ENCODE assay signal across 19 cellular contexts in genomic region chr6:36825452-36825851, GRCh38. TPM values are rescaled to one million over a fixed set of nuclear protein-coding genes. Genes with fewer than 3 reads are reported as not detected.
DNase-seq lines count a peak whose midpoint lies in the region; ATAC-seq and TF ChIP-seq lines count a peak whose summit lies in the region.
"Had no signal": no experiment of that assay in that cellular context is flagged by ENCODE, and none has a peak within 500 bp of the region (broad histone marks: within the 10 kb centered on the region; RNA-seq: fewer than 3 reads in every experiment).

No MANE protein-coding gene starts in this region.

- intact Hi-C loops in head of caudate nucleus (cut with DNase I): no loop called here

- H3K9me2 ChIP-seq in SK-N-SH: no peaks in the 10 kb centered on the region

- no peaks in the 10 kb centered on the region for H3K36me3 Mint-ChIP-seq in glutamatergic neuron (ENCODE audit: unreplicated experiment)
- H3K36me3 Mint-ChIP-seq: CD4-positive, CD25-positive, alpha-beta regulatory T cell had no signal

- DNase-seq in SK-N-SH: peak; percentile 42
- DNase-seq in glutamatergic neuron: no peak
- no peak for DNase-seq in head of caudate nucleus
- no peak for DNase-seq in activated CD8-positive, alpha-beta memory T cell treated with anti-CD3 and anti-CD28 coated beads, Interleukin-2, amount 50 U/mL, for 4 hours
- DNase-seq: AML-193; CD4-positive, CD25-positive, alpha-beta regulatory T cell; COR-L47; DMS 273 treated with DMSO at 0.1 percent for 48 hours; H7; NCI-H1092 treated with DMSO at 0.1 percent for 48 hours; NCI-H1694 treated with DMSO at 0.1 percent for 48 hours; NK-92 treated with Interleukin-12 subunit alpha and Interleukin-12 subunit beta, amount 100 ng/mL, for 24 hours; SHP77 had no signal

- no peak for TF ChIP-seq EP300 in SK-N-SH (IDR thresholded peaks at IDR 0.05; ENCODE audit: borderline replicate concordance in 1 of 2, low read depth in 1 of 2, low read length in 1 of 2)

- peaks cover 12% of the 10 kb centered on the region for H3F3A ChIP-seq in SK-N-SH (replicated peaks; ENCODE audit: insufficient read depth)

- peaks cover 11% of the 10 kb centered on the region for H3K27me3 Mint-ChIP-seq in glutamatergic neuron (ENCODE audit: unreplicated experiment)

- WGBS in SK-N-SH (ENCODE audit: low lambda C conversion rate): 83% methylated on average over 6 of the region's 6 CpGs

- H3K9me3 ChIP-seq in SK-N-SH (no peaks in the 10 kb centered on the region), skeletal muscle tissue (ENCODE audit: control insufficient read depth in 3 of 3, low read length in 3 of 3) (no peaks in the 10 kb centered on the region)
- H3K9me3 ChIP-seq in BLaER1 treated with 17β-estradiol and CSF1 and Interleukin-3, amounts not matched to agents 10 nM and 100 nM (replicated peaks in 1 of 11): no peaks in the 10 kb centered on the region

- no peak overlapping the region for H3K4me2 ChIP-seq in SK-N-SH
- peak overlapping the region in 10 of 11 experiments; percentile 53 to 93 (median 84); a peak in 14 of 22 replicates for H3K4me2 ChIP-seq in BLaER1 treated with 17β-estradiol and CSF1 and Interleukin-3, amounts not matched to agents 10 nM and 100 nM

- peak overlapping the region; percentile 20 for H3K4me3 Mint-ChIP-seq in glutamatergic neuron (ENCODE audit: unreplicated experiment)
- H3K4me3 Mint-ChIP-seq: CD4-positive, CD25-positive, alpha-beta regulatory T cell had no signal

- H3K4me1 Mint-ChIP-seq in glutamatergic neuron (ENCODE audit: low read depth, unreplicated experiment): peaks cover 41% of the 10 kb centered on the region

- H3K9ac ChIP-seq in SK-N-SH: no peak overlapping the region
- no peak overlapping the region for H3K9ac ChIP-seq in BLaER1 treated with 17β-estradiol and CSF1 and Interleukin-3, amounts not matched to agents 10 nM and 100 nM
- H3K9ac ChIP-seq in skeletal muscle tissue (ENCODE audit: low read depth in 1 of 3, low read length in 3 of 3): no peak overlapping the region

- CTCF ChIA-PET in SK-N-SH (lab: Yijun Ruan, JAX): interaction anchor here (1.2 to 1.5 kb wide), 2 partner anchors 25 to 67 kb away, joined by 4 to 5 read pairs; no protein-coding TSS in a partner anchor

- no peak for TF ChIP-seq RAD21 in SK-N-SH (IDR thresholded peaks at IDR 0.05; ENCODE audit: low read length)

- peak overlapping the region; percentile 33 for H3K27ac Mint-ChIP-seq in glutamatergic neuron (ENCODE audit: unreplicated experiment)
- H3K27ac Mint-ChIP-seq: CD4-positive, CD25-positive, alpha-beta regulatory T cell had no signal

- peaks cover 12% of the 10 kb centered on the region for H3K9me3 Mint-ChIP-seq in glutamatergic neuron (ENCODE audit: unreplicated experiment)
- H3K9me3 Mint-ChIP-seq: CD4-positive, CD25-positive, alpha-beta regulatory T cell had no signal

- no peak overlapping the region for H3K27ac ChIP-seq in SK-N-SH (ENCODE audit: low read depth in 2 of 2, low read length in 1 of 2)
- H3K27ac ChIP-seq in BLaER1 treated with 17β-estradiol and CSF1 and Interleukin-3, amounts not matched to agents 10 nM and 100 nM: no peak overlapping the region
- H3K27ac ChIP-seq in skeletal muscle tissue (ENCODE audit: low read depth, low read length): peak overlapping the region; percentile 77
- H3K27ac ChIP-seq: 22Rv1 had no signal

- TF ChIP-seq CTCF in SK-N-SH (IDR thresholded peaks at IDR 0.05): no peak
- TF ChIP-seq CTCF in glutamatergic neuron (IDR thresholded peaks at IDR 0.05; ENCODE audit: partially characterized antibody, unreplicated experiment): no peak

- POLR2A ChIA-PET in SK-N-SH (lab: Yijun Ruan, JAX): no interaction called here

- H3K4me1 ChIP-seq in SK-N-SH (ENCODE audit: control insufficient read depth in 1 of 2, insufficient read depth in 2 of 2, low read depth in 1 of 2, low read length in 1 of 2) (peaks cover 10% of the 10 kb centered on the region in 2 experiments; a peak in 2 of 4 replicates), skeletal muscle tissue (ENCODE audit: control insufficient read depth in 3 of 3, insufficient read depth in 3 of 3, low read length in 3 of 3) (peaks cover 32 to 68% (median 55%) of the 10 kb centered on the region in 3 donors)
- peaks cover 69 to 90% (median 81%) of the 10 kb centered on the region in 10 experiments for H3K4me1 ChIP-seq in BLaER1 treated with 17β-estradiol and CSF1 and Interleukin-3, amounts not matched to agents 10 nM and 100 nM

- no peak overlapping the region for H2AFZ ChIP-seq in SK-N-SH (ENCODE audit: low read depth)

- no peak for ATAC-seq in SK-N-SH treated with all-trans-retinoic acid at 6 μM for 48 hours
- no peak for ATAC-seq in esophagus mucosa

- H3K79me2 ChIP-seq in SK-N-SH (ENCODE audit: insufficient read depth): no peaks in the 10 kb centered on the region

- no peaks in the 10 kb centered on the region for H3K27me3 ChIP-seq in SK-N-SH (ENCODE audit: insufficient read depth)
- H3K27me3 ChIP-seq in BLaER1 treated with 17β-estradiol and CSF1 and Interleukin-3, amounts not matched to agents 10 nM and 100 nM: no peaks in the 10 kb centered on the region
- no peaks in the 10 kb centered on the region for H3K27me3 ChIP-seq in skeletal muscle tissue (ENCODE audit: control insufficient read depth in 3 of 3, insufficient read depth in 3 of 3, low read length in 3 of 3)

- H4K20me1 ChIP-seq in SK-N-SH (ENCODE audit: insufficient read depth): no peaks in the 10 kb centered on the region
- no peaks in the 10 kb centered on the region for H4K20me1 ChIP-seq in BLaER1 treated with 17β-estradiol and CSF1 and Interleukin-3, amounts not matched to agents 10 nM and 100 nM

- no peak overlapping the region for H3K4me3 ChIP-seq in SK-N-SH (ENCODE audit: low read depth in 2 of 2, low read length in 1 of 2)
- H3K4me3 ChIP-seq in BLaER1 treated with 17β-estradiol and CSF1 and Interleukin-3, amounts not matched to agents 10 nM and 100 nM: no peak overlapping the region
- no peak overlapping the region for H3K4me3 ChIP-seq in skeletal muscle tissue (ENCODE audit: low read length in 3 of 3)

- H3K36me3 ChIP-seq in SK-N-SH (replicated peaks in 1 of 2; ENCODE audit: control insufficient read depth in 1 of 2, insufficient read depth in 2 of 2, low read length in 1 of 2) (no peaks in the 10 kb centered on the region), skeletal muscle tissue (ENCODE audit: control insufficient read depth in 3 of 3, insufficient read depth in 3 of 3, low read length in 3 of 3) (no peaks in the 10 kb centered on the region)
- no peaks in the 10 kb centered on the region for H3K36me3 ChIP-seq in BLaER1 treated with 17β-estradiol and CSF1 and Interleukin-3, amounts not matched to agents 10 nM and 100 nM

TF ChIP-seq in SK-N-SH, 30 proteins besides CTCF, POLR2A, EP300 and RAD21:
- TF ChIP-seq GATA2 (CRISPR knock-in tag; IDR thresholded peaks at IDR 0.05) (peak; percentile 60), ZBTB33 (IDR thresholded peaks at IDR 0.05; ENCODE audit: borderline replicate concordance, low read depth) (no peak)

TF ChIP-seq in SK-N-SH treated with all-trans-retinoic acid at 6 μM for 48 hours, 23 proteins besides CTCF, POLR2A, EP300 and RAD21:
- TF ChIP-seq ZFP3 (CRISPR knock-in tag; IDR thresholded peaks at IDR 0.05) (no peak), ARNTL (CRISPR knock-in tag; IDR thresholded peaks at IDR 0.05; ENCODE audit: borderline replicate concordance, low read depth) (no peak), TCF4 (CRISPR knock-in tag; IDR thresholded peaks at IDR 0.05; ENCODE audit: borderline replicate concordance) (no peak), GLIS3 (CRISPR knock-in tag; IDR thresholded peaks at IDR 0.05) (no peak), TSHZ2 (CRISPR knock-in tag; IDR thresholded peaks at IDR 0.05) (no peak), ZC3H10 (CRISPR knock-in tag; IDR thresholded peaks at IDR 0.05) (no peak)
TF ChIP-seq in SK-N-SH treated with all-trans-retinoic acid at 6 μM for 48 hours: peak in this region for 0.

RNA-seq across cellular contexts. Expression of gene CPNE5, which starts 13.8 kb away (rescaled TPM):
- 0.30 and 0.47 TPM in 2 replicates for polyA plus RNA-seq in SK-N-SH (2012; rRNA removed)
- polyA plus RNA-seq in SK-N-SH (2012; cell fraction: cytosol; rRNA removed): 0.21 and 0.25 TPM in 2 replicates
- 0.47 and 0.54 TPM in 2 replicates for polyA plus RNA-seq in SK-N-SH (2012; cell fraction: nucleus; rRNA removed)
- total RNA-seq in glutamatergic neuron (ENCODE audit: unreplicated experiment) (2.9 TPM), skeletal muscle tissue (6.3 TPM), esophagus mucosa (1.00 TPM)
- total RNA-seq: LHCN-M2 had no signal

RNA-seq across cellular contexts. Expression of gene PPIL1, which starts 49.2 kb away (rescaled TPM):
- 36.6 and 48.4 TPM in 2 replicates for polyA plus RNA-seq in SK-N-SH (2012; rRNA removed)
- 49.9 and 53.0 TPM in 2 replicates for polyA plus RNA-seq in SK-N-SH (2012; cell fraction: cytosol; rRNA removed)
- polyA plus RNA-seq in SK-N-SH (2012; cell fraction: nucleus; rRNA removed): 6.9 and 13.6 TPM in 2 replicates
- total RNA-seq in glutamatergic neuron (ENCODE audit: unreplicated experiment) (28.6 TPM), skeletal muscle tissue (24.0 TPM), esophagus mucosa (25.5 TPM)
